Comparison of ENCODE assay signal across 22 cellular contexts in genomic region chr2:226490172-226490571, GRCh38.
A peak's percentile ranks its signal among the peaks of the same experiment; 100 is the strongest.
DNase-seq lines count a peak whose midpoint lies in the region; ATAC-seq and TF ChIP-seq lines count a peak whose summit lies in the region.
"Had no signal": no experiment of that assay in that cellular context is flagged by ENCODE, and none has a peak within 500 bp of the region (broad histone marks: within the 10 kb centered on the region; RNA-seq: fewer than 3 reads in every experiment).

No MANE protein-coding gene starts in this region.

- no peaks in the 10 kb centered on the region for H3K79me1 ChIP-seq in neuronal stem cell (ENCODE audit: low read depth, low read length)

- H3K9me2 ChIP-seq in PC-3 (replicated peaks; ENCODE audit: low read length): no peaks in the 10 kb centered on the region

- peaks cover 4% of the 10 kb centered on the region for H3K9me3 Mint-ChIP-seq in activated naive CD8-positive, alpha-beta T cell treated with anti-CD3 and anti-CD28 coated beads, Interleukin-2, amount 50 U/mL, for 24 hours
- H3K9me3 Mint-ChIP-seq in activated naive CD8-positive, alpha-beta T cell treated with anti-CD3 and anti-CD28 coated beads for 36 hours: peaks cover 3% of the 10 kb centered on the region
- no peaks in the 10 kb centered on the region for H3K9me3 Mint-ChIP-seq in stimulated activated naive CD8-positive, alpha-beta T cell treated with anti-CD3 and anti-CD28 coated beads, Interleukin-15, amount 100 ng/mL, for 72 hours
- H3K9me3 Mint-ChIP-seq: activated naive CD4-positive, alpha-beta T cell treated with anti-CD3 and anti-CD28 coated beads for 36 hours; naive thymus-derived CD4-positive, alpha-beta T cell had no signal

- H3K9me3 ChIP-seq in PC-3 (ENCODE audit: low read length) (no peaks in the 10 kb centered on the region), neuronal stem cell (replicated peaks in 1 of 2; ENCODE audit: control insufficient read depth in 2 of 2, insufficient read depth in 1 of 2, low read depth in 1 of 2, low read length in 2 of 2) (peaks cover 0 to 17% of the 10 kb centered on the region in 2 donors), sigmoid colon (no peaks in the 10 kb centered on the region)
- H3K9me3 ChIP-seq: BLaER1 treated with 17β-estradiol and CSF1 and Interleukin-3, amounts not matched to agents 10 nM and 100 nM; left lung; uterus had no signal

- POLR2A ChIA-PET in PC-3 (lab: Charles Lee; ENCODE audit: unreplicated experiment): no interaction called here

- H3K4me1 ChIP-seq in PC-3 (ENCODE audit: insufficient read depth, low read length) (peaks cover 12% of the 10 kb centered on the region), neuronal stem cell (ENCODE audit: control insufficient read depth in 2 of 2, insufficient read depth in 1 of 2, low read depth in 1 of 2, low read length in 2 of 2) (peaks cover 0 to 2% of the 10 kb centered on the region in 2 donors), sigmoid colon (peaks cover 0 to 7% (median 0%) of the 10 kb centered on the region in 4 donors)
- H3K4me1 ChIP-seq: BLaER1 treated with 17β-estradiol and CSF1 and Interleukin-3, amounts not matched to agents 10 nM and 100 nM; left lung; uterus had no signal

- H3K4me3 Mint-ChIP-seq in activated naive CD8-positive, alpha-beta T cell treated with anti-CD3 and anti-CD28 coated beads, Interleukin-2, amount 50 U/mL, for 24 hours: no peak overlapping the region
- no peak overlapping the region for H3K4me3 Mint-ChIP-seq in activated naive CD8-positive, alpha-beta T cell treated with anti-CD3 and anti-CD28 coated beads for 36 hours
- H3K4me3 Mint-ChIP-seq in stimulated activated naive CD8-positive, alpha-beta T cell treated with anti-CD3 and anti-CD28 coated beads, Interleukin-15, amount 100 ng/mL, for 72 hours: no peak overlapping the region
- H3K4me3 Mint-ChIP-seq: activated naive CD4-positive, alpha-beta T cell treated with anti-CD3 and anti-CD28 coated beads for 36 hours; naive thymus-derived CD4-positive, alpha-beta T cell had no signal

- TF ChIP-seq CTCF in PC-3 (conservative IDR thresholded peaks at IDR 0.05; ENCODE audit: low read depth, low read length) (no peak), fibroblast of mammary gland (conservative IDR thresholded peaks at IDR 0.05; ENCODE audit: control insufficient read depth, insufficient read depth, low read depth, low read length) (no peak), sigmoid colon (IDR thresholded peaks at IDR 0.05) (no peak)

- H3F3A ChIP-seq in PC-3 (ENCODE audit: low read length, unreplicated experiment): no peaks in the 10 kb centered on the region

- DNase-seq in activated naive CD8-positive, alpha-beta T cell treated with anti-CD3 and anti-CD28 coated beads, Interleukin-2, amount 50 U/mL, for 24 hours: no peak
- DNase-seq in activated naive CD8-positive, alpha-beta T cell treated with anti-CD3 and anti-CD28 coated beads for 36 hours: no peak
- DNase-seq in PC-3: no peak
- peak; percentile 71 for DNase-seq in fibroblast of mammary gland (ENCODE audit: low read depth)
- no peak for DNase-seq in stimulated activated naive CD8-positive, alpha-beta T cell treated with anti-CD3 and anti-CD28 coated beads, Interleukin-15, amount 100 ng/mL, for 72 hours
- DNase-seq in neuronal stem cell (ENCODE audit: low spot score): no peak
- DNase-seq in sigmoid colon: no peak
- DNase-seq: activated T-cell treated with anti-CD3 and anti-CD28 coated beads, Interleukin-2, amount 50 U/mL, for 1 hour; anterior cingulate cortex; Caco-2; DMS79 treated with DMSO at 0.1 percent for 48 hours; left lung; naive thymus-derived CD4-positive, alpha-beta T cell; NCI-H1417 treated with DMSO at 0.1 percent for 48 hours; NCI-H446 treated with DMSO at 0.1 percent for 48 hours; OCI-M1; Right ventricle myocardium superior; uterus had no signal

- peaks cover 24% of the 10 kb centered on the region for H3K4me1 Mint-ChIP-seq in activated naive CD8-positive, alpha-beta T cell treated with anti-CD3 and anti-CD28 coated beads, Interleukin-2, amount 50 U/mL, for 24 hours
- H3K4me1 Mint-ChIP-seq in activated naive CD8-positive, alpha-beta T cell treated with anti-CD3 and anti-CD28 coated beads for 36 hours: peaks cover 13% of the 10 kb centered on the region
- peaks cover 21% of the 10 kb centered on the region for H3K4me1 Mint-ChIP-seq in stimulated activated naive CD8-positive, alpha-beta T cell treated with anti-CD3 and anti-CD28 coated beads, Interleukin-15, amount 100 ng/mL, for 72 hours

- H2AFZ ChIP-seq in PC-3 (ENCODE audit: low read length): no peak overlapping the region
- no peak overlapping the region for H2AFZ ChIP-seq in neuronal stem cell (ENCODE audit: low read length)
- H2AFZ ChIP-seq: hepatocyte had no signal

- no peaks in the 10 kb centered on the region for H3K79me2 ChIP-seq in PC-3 (ENCODE audit: low read length)
- H3K79me2 ChIP-seq: hepatocyte had no signal

- H2AK5ac ChIP-seq in neuronal stem cell (ENCODE audit: low read depth, low read length): no peak overlapping the region

- H3K9ac ChIP-seq in PC-3 (ENCODE audit: low read length) (no peak overlapping the region), neuronal stem cell (ENCODE audit: low read depth, low read length, poor library complexity) (no peak overlapping the region)
- H3K9ac ChIP-seq: BLaER1 treated with 17β-estradiol and CSF1 and Interleukin-3, amounts not matched to agents 10 nM and 100 nM had no signal

- H4K91ac ChIP-seq in neuronal stem cell (ENCODE audit: low read depth, low read length, poor library complexity): no peak overlapping the region

- peak; percentile 13 for ATAC-seq in activated naive CD8-positive, alpha-beta T cell treated with anti-CD3 and anti-CD28 coated beads, Interleukin-2, amount 50 U/mL, for 24 hours
- ATAC-seq in PC-3: peak; percentile 38; the same call in 1 of the 2 replicates
- peak; percentile 42 for ATAC-seq in stimulated activated naive CD8-positive, alpha-beta T cell treated with anti-CD3 and anti-CD28 coated beads, Interleukin-15, amount 100 ng/mL, for 72 hours
- ATAC-seq in GM21786 (IDR thresholded peaks at IDR 0.05; ENCODE audit: unreplicated experiment): no peak
- ATAC-seq: left lung; naive thymus-derived CD4-positive, alpha-beta T cell had no signal

- no peak overlapping the region for H3K18ac ChIP-seq in neuronal stem cell (ENCODE audit: low read length)

- H3K36me3 Mint-ChIP-seq in activated naive CD8-positive, alpha-beta T cell treated with anti-CD3 and anti-CD28 coated beads, Interleukin-2, amount 50 U/mL, for 24 hours (ENCODE audit: low read depth): no peaks in the 10 kb centered on the region
- H3K36me3 Mint-ChIP-seq in activated naive CD8-positive, alpha-beta T cell treated with anti-CD3 and anti-CD28 coated beads for 36 hours: no peaks in the 10 kb centered on the region
- H3K36me3 Mint-ChIP-seq: naive thymus-derived CD4-positive, alpha-beta T cell had no signal

- no peak overlapping the region for H3K27ac Mint-ChIP-seq in activated naive CD8-positive, alpha-beta T cell treated with anti-CD3 and anti-CD28 coated beads, Interleukin-2, amount 50 U/mL, for 24 hours
- H3K27ac Mint-ChIP-seq in activated naive CD8-positive, alpha-beta T cell treated with anti-CD3 and anti-CD28 coated beads for 36 hours: no peak overlapping the region
- H3K27ac Mint-ChIP-seq in stimulated activated naive CD8-positive, alpha-beta T cell treated with anti-CD3 and anti-CD28 coated beads, Interleukin-15, amount 100 ng/mL, for 72 hours: no peak overlapping the region
- H3K27ac Mint-ChIP-seq: activated naive CD4-positive, alpha-beta T cell treated with anti-CD3 and anti-CD28 coated beads for 36 hours; naive thymus-derived CD4-positive, alpha-beta T cell had no signal

- H3K27ac ChIP-seq in PC-3 (ENCODE audit: low read length) (peak overlapping the region; percentile 35; the same call in 1 of the 2 replicates), neuronal stem cell (replicated peaks; ENCODE audit: low read length) (no peak overlapping the region), sigmoid colon (no peak overlapping the region)
- H3K27ac ChIP-seq: BLaER1 treated with 17β-estradiol and CSF1 and Interleukin-3, amounts not matched to agents 10 nM and 100 nM; hepatocyte; left lung; uterus had no signal

- no peak overlapping the region for H2BK120ac ChIP-seq in neuronal stem cell (ENCODE audit: low read depth, low read length)

- no peak overlapping the region for H3K23ac ChIP-seq in neuronal stem cell (ENCODE audit: low read depth, low read length, poor library complexity)

- BruUV-seq in PC-3 (replicated peaks; lab: Mats Ljungman, UMichigan): no TSS peak

- intact Hi-C loops in PC-3 (cut with micrococcal nuclease) (no loop called here), sigmoid colon (cut with DNase I) (no loop called here)

- H3K4me2 ChIP-seq in PC-3 (ENCODE audit: low read length) (no peak overlapping the region), neuronal stem cell (ENCODE audit: insufficient read depth, low read length, poor library complexity, severe bottlenecking) (no peak overlapping the region)
- H3K4me2 ChIP-seq: BLaER1 treated with 17β-estradiol and CSF1 and Interleukin-3, amounts not matched to agents 10 nM and 100 nM; hepatocyte had no signal

- H2BK12ac ChIP-seq in neuronal stem cell (ENCODE audit: low read length): no peak overlapping the region

- no peak for TF ChIP-seq POLR2A in sigmoid colon (IDR thresholded peaks at IDR 0.05)

- WGBS in neuronal stem cell (ENCODE audit: extremely low coverage in 2 of 2, insufficient read length in 2 of 2, insufficient replicate concordance in 1 of 2), 2 donors: no CpG with 5 or more reads among the region's 3 CpGs
- WGBS in sigmoid colon, 2 donors: 81 to 85% methylated on average over 3 of the region's 3 CpGs

- H3K36me3 ChIP-seq in PC-3 (ENCODE audit: low read depth, low read length) (no peaks in the 10 kb centered on the region), neuronal stem cell (replicated peaks in 1 of 2; ENCODE audit: control insufficient read depth in 2 of 2, insufficient read depth in 2 of 2, low read length in 2 of 2) (no peaks in the 10 kb centered on the region), sigmoid colon (no peaks in the 10 kb centered on the region)
- H3K36me3 ChIP-seq: BLaER1 treated with 17β-estradiol and CSF1 and Interleukin-3, amounts not matched to agents 10 nM and 100 nM; left lung; uterus had no signal

- H3K14ac ChIP-seq in neuronal stem cell (ENCODE audit: low read length): no peak overlapping the region

- no peaks in the 10 kb centered on the region for H4K20me1 ChIP-seq in PC-3 (ENCODE audit: low read length)
- H4K20me1 ChIP-seq: BLaER1 treated with 17β-estradiol and CSF1 and Interleukin-3, amounts not matched to agents 10 nM and 100 nM had no signal

- no peak overlapping the region for H2BK5ac ChIP-seq in neuronal stem cell (ENCODE audit: low read length)

- no peak overlapping the region for H2BK15ac ChIP-seq in neuronal stem cell (ENCODE audit: low read length)

- H3K4me3 ChIP-seq in PC-3 (ENCODE audit: low read length) (no peak overlapping the region), fibroblast of mammary gland (ENCODE audit: control insufficient read depth, low read depth, low read length) (no peak overlapping the region), neuronal stem cell (ENCODE audit: low read length in 2 of 2) (no peak overlapping the region), sigmoid colon (no peak overlapping the region)
- H3K4me3 ChIP-seq: BLaER1 treated with 17β-estradiol and CSF1 and Interleukin-3, amounts not matched to agents 10 nM and 100 nM; hepatocyte; left lung; uterus had no signal

- no peak overlapping the region for H3K4ac ChIP-seq in neuronal stem cell (ENCODE audit: low read length)

- CTCF ChIA-PET in PC-3 (lab: Charles Lee): no interaction called here

- H3K27me3 Mint-ChIP-seq in activated naive CD8-positive, alpha-beta T cell treated with anti-CD3 and anti-CD28 coated beads, Interleukin-2, amount 50 U/mL, for 24 hours: peaks cover 7% of the 10 kb centered on the region
- peaks cover 3% of the 10 kb centered on the region for H3K27me3 Mint-ChIP-seq in activated naive CD8-positive, alpha-beta T cell treated with anti-CD3 and anti-CD28 coated beads for 36 hours
- no peaks in the 10 kb centered on the region for H3K27me3 Mint-ChIP-seq in stimulated activated naive CD8-positive, alpha-beta T cell treated with anti-CD3 and anti-CD28 coated beads, Interleukin-15, amount 100 ng/mL, for 72 hours

- no peaks in the 10 kb centered on the region for H3K27me3 ChIP-seq in PC-3 (ENCODE audit: low read length)
- H3K27me3 ChIP-seq in neuronal stem cell (ENCODE audit: control insufficient read depth in 3 of 3, insufficient read depth in 3 of 3, low read depth in 1 of 3, low read length in 3 of 3): no peaks in the 10 kb centered on the region
- H3K27me3 ChIP-seq in sigmoid colon: no peaks in the 10 kb centered on the region
- H3K27me3 ChIP-seq: BLaER1 treated with 17β-estradiol and CSF1 and Interleukin-3, amounts not matched to agents 10 nM and 100 nM; hepatocyte; left lung; uterus had no signal

- H4K8ac ChIP-seq in neuronal stem cell (ENCODE audit: low read depth, low read length): no peak overlapping the region

- no peak for TF ChIP-seq EP300 in sigmoid colon (IDR thresholded peaks at IDR 0.05)
